8 cellular contexts compared by ENCODE assay signal in the genomic region with DNA sequence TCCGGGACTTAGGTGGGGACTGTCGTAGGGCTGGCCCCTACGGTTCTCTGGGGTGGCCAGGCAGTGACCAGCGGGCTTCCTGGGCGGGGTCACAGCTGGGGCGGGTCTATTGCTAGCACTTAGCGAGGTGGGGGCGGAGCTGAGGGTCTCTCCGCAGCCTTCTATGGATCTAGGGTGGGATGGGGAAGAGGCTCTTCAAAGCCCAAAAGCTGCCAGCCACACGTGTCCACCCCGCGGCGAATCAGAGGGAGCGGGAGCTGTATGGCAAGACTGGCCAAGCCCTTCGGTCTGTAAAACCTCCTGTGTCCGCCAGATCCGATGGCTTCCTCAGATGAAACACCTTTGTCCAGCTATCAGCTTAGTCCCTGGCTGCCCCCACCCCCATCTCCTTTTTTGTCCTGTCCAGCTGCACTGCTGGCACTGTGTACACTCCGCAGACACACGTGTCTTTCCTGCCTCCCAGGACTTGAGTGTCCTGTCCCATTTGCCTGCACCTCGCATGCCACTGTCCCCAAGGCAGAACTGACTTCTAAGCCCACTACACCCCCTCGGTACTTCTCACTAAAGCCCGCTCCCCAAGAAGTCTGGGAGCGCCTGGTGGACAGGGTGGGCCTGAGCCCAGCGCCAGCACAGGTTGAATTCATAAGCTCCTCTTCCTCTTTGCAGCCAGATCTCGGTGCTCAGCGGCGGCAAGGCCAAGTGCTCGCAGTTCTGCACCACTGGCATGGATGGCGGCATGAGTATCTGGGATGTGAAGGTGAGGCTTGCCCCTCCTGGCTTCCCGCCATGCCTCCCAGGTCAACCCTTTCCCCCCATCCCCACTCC. TPM values are rescaled to one million over a fixed set of nuclear protein-coding genes. Genes with fewer than 3 reads are reported as not detected.
DNase-seq lines count a peak whose midpoint lies in the region; ATAC-seq, FAIRE-seq and TF ChIP-seq lines count a peak whose summit lies in the region.

No MANE protein-coding gene starts in this region.

- H3K4me1 ChIP-seq in lower lobe of right lung, result peaks cover 22% of the 10 kb centered on the region
- peaks cover 0 to 10% of the 10 kb centered on the region in 2 donors for H3K4me1 ChIP-seq in uterus

- H3K36me3 ChIP-seq in brain microvascular endothelial cell (replicated peaks) (peaks cover 93% of the 10 kb centered on the region), lower lobe of right lung (peaks cover 87% of the 10 kb centered on the region), uterus (no peaks in the 10 kb centered on the region)

- no peak for TF ChIP-seq CTCF in D721Med (IDR thresholded peaks at IDR 0.05; ENCODE audit: insufficient read depth, missing control alignments)
- TF ChIP-seq CTCF in brain microvascular endothelial cell (IDR thresholded peaks at IDR 0.05; ENCODE audit: low read depth, low read length, missing control alignments), result no peak
- no peak for TF ChIP-seq CTCF in lower lobe of right lung (IDR thresholded peaks at IDR 0.05)
- no peak for TF ChIP-seq CTCF in uterus (IDR thresholded peaks at IDR 0.05)

- in situ Hi-C loops in brain microvascular endothelial cell (cut with HindIII; ENCODE audit: low pct_ligation_motif_present, low sequenced_read_pairs), result no loop called here

- H3K27me3 ChIP-seq in brain microvascular endothelial cell (replicated peaks) (no peaks in the 10 kb centered on the region), lower lobe of right lung (ENCODE audit: low read depth) (no peaks in the 10 kb centered on the region), uterus (no peaks in the 10 kb centered on the region)

- peak overlapping the region; percentile 46 for H3K4me3 ChIP-seq in brain microvascular endothelial cell (ENCODE audit: low read depth, low read length)
- H3K4me3 ChIP-seq in lower lobe of right lung, result peak overlapping the region; percentile 61
- peak overlapping the region; percentile 54 to 59 for H3K4me3 ChIP-seq in uterus

- H3K27ac ChIP-seq in brain microvascular endothelial cell, result no peak overlapping the region
- H3K27ac ChIP-seq in lower lobe of right lung, result peak overlapping the region; percentile 71
- H3K27ac ChIP-seq in uterus, result peak overlapping the region; percentile 61 to 70

- ATAC-seq in lower lobe of right lung, result peak; percentile 44 to 58

- TF ChIP-seq POLR2A in uterus (IDR thresholded peaks at IDR 0.05), result no peak

- H3K9me3 ChIP-seq in lower lobe of right lung (no peaks in the 10 kb centered on the region), uterus (no peaks in the 10 kb centered on the region)

- DNase-seq in D721Med (ENCODE audit: insufficient read length, low spot score), result peak; percentile 61
- peak; percentile 94 for DNase-seq in NCI-H146 (lab: John Stamatoyannopoulos, UW)
- DNase-seq in brain microvascular endothelial cell, result no peak
- no peak for DNase-seq in lower lobe of right lung
- DNase-seq in uterus, result peak; percentile 50 to 66
- DNase-seq in A172 (ENCODE audit: low spot score), result no peak
- DNase-seq in midbrain (lab: John Stamatoyannopoulos, UW), result no peak
- DNase-seq in stimulated activated CD4-positive, alpha-beta T cell treated with anti-CD3 and anti-CD28 coated beads, Interleukin-15, amount 100 ng/mL, for 24 hours, result no peak

- intact Hi-C loops in lower lobe of right lung (cut with DNase I), result no loop called here
- intact Hi-C loops in uterus (cut with DNase I; ENCODE audit: low total_unique reads), result no loop called here

- no peak for FAIRE-seq in D721Med (lab: Jason Lieb, UNC)

RNA-seq across cellular contexts. Expression of gene PDAP1, which starts 14.8 kb away (rescaled TPM):
- total RNA-seq in lower lobe of right lung (61.6 TPM), uterus (100 to 1,000 TPM in 1 of 4 donors, 10 to 100 TPM in 3; 39.9 to 185 (median 72.1) TPM)
- 236 and 279 TPM in 2 replicates for total RNA-seq in A172 (2014; rRNA removed; shearing (Covaris generic))

RNA-seq across cellular contexts. Expression of gene BUD31, which starts 15.2 kb away (rescaled TPM):
- 64.2 TPM for total RNA-seq in lower lobe of right lung
- 10 to 100 TPM; 29.4 to 93.2 (median 54.4) TPM for total RNA-seq in uterus
- total RNA-seq in A172 (2014; rRNA removed; shearing (Covaris generic)), result 180 and 228 TPM in 2 replicates

RNA-seq across cellular contexts. Expression of gene ARPC1B, which starts 19.0 kb away (rescaled TPM):
- 236 TPM for total RNA-seq in lower lobe of right lung
- 100 to 1,000 TPM in 3 of 4 donors, 10 to 100 TPM in 1; 74.5 to 275 (median 196) TPM for total RNA-seq in uterus
- total RNA-seq in A172 (2014; rRNA removed; shearing (Covaris generic)), result 549 and 731 TPM in 2 replicates

RNA-seq across cellular contexts. Expression of gene PTCD1, which starts 45.0 kb away (rescaled TPM):
- 6.8 TPM for total RNA-seq in lower lobe of right lung
- total RNA-seq in uterus, result 10 to 100 TPM in 1 of 4 donors, 1 to 10 TPM in 3; 1.2 to 17.4 (median 7.5) TPM
- total RNA-seq in A172 (2014; rRNA removed; shearing (Covaris generic)), result 13.2 and 38.5 TPM in 2 replicates

RNA-seq across cellular contexts. Expression of gene CPSF4, which starts 45.2 kb away (rescaled TPM):
- 26.8 TPM for total RNA-seq in lower lobe of right lung
- total RNA-seq in uterus, result 10 to 100 TPM; 23.8 to 67.9 (median 38.4) TPM
- 32.0 and 39.0 TPM in 2 replicates for total RNA-seq in A172 (2014; rRNA removed; shearing (Covaris generic))

Comparison
In these comparisons a context has a peak if more than half of its experiments do, and no peak if none do; other contexts are left out.
1. DNase-seq: peak in D721Med (single experiment), NCI-H146 (single experiment) and uterus (2 of 2); none in brain microvascular endothelial cell (single experiment), lower lobe of right lung (single experiment), A172 (single experiment), midbrain (single experiment) and stimulated activated CD4-positive, alpha-beta T cell treated with anti-CD3 and anti-CD28 coated beads, Interleukin-15, amount 100 ng/mL, for 24 hours (single experiment).
2. Peak in every context shown above with its lines, with median percentiles within 50 percentile points of each other: H3K4me3 ChIP-seq.